15 cellular contexts compared by ENCODE assay signal in genomic region chr4:108426493-108426892, GRCh38.
DNase-seq lines count a peak whose midpoint lies in the region; ATAC-seq and TF ChIP-seq lines count a peak whose summit lies in the region.
"Had no signal": no experiment of that assay in that cellular context is flagged by ENCODE, and none has a peak within 500 bp of the region (broad histone marks: within the 10 kb centered on the region; RNA-seq: fewer than 3 reads in every experiment).

No MANE protein-coding gene starts in this region.

- DNase-seq in Daoy (ENCODE audit: low read depth) (peak; percentile 41), HFFc6 (no peak), neural progenitor cell (ENCODE audit: low spot score) (no peak), HK-2 (ENCODE audit: unreplicated experiment) (no peak), NCI-H1417 (lab: John Stamatoyannopoulos, UW) (no peak), NCI-H1048 (lab: John Stamatoyannopoulos, UW) (no peak)
- no peak for DNase-seq in activated naive CD8-positive, alpha-beta T cell treated with anti-CD3 and anti-CD28 coated beads, Interleukin-2, amount 50 U/mL, for 24 hours
- DNase-seq: adrenal gland, GOT3, NCI-H82, WERI-Rb-1 had no signal

- no peak for TF ChIP-seq CTCF in HFFc6 (IDR thresholded peaks at IDR 0.05)
- TF ChIP-seq CTCF in neural progenitor cell (IDR thresholded peaks at IDR 0.05): no peak

- no peaks in the 10 kb centered on the region for H3K36me3 ChIP-seq in neural progenitor cell
- H3K36me3 ChIP-seq: adrenal gland, suprapubic skin, WERI-Rb-1 had no signal

- no peaks in the 10 kb centered on the region for H3K27me3 Mint-ChIP-seq in HFFc6 (ENCODE audit: insufficient read depth)
- no peaks in the 10 kb centered on the region for H3K27me3 Mint-ChIP-seq in activated naive CD8-positive, alpha-beta T cell treated with anti-CD3 and anti-CD28 coated beads, Interleukin-2, amount 50 U/mL, for 24 hours
- peaks cover 2% of the 10 kb centered on the region for H3K27me3 Mint-ChIP-seq in neural progenitor cell (ENCODE audit: insufficient read depth, low read depth)

- H3F3A ChIP-seq in neural progenitor cell (ENCODE audit: low read depth): no peaks in the 10 kb centered on the region

- H3K4me2 ChIP-seq in neural progenitor cell: no peak overlapping the region

- H3K79me2 ChIP-seq in neural progenitor cell (ENCODE audit: low read depth): no peaks in the 10 kb centered on the region

- H3K27ac Mint-ChIP-seq in HFFc6 (no peak overlapping the region), neural progenitor cell (no peak overlapping the region)
- no peak overlapping the region for H3K27ac Mint-ChIP-seq in activated naive CD8-positive, alpha-beta T cell treated with anti-CD3 and anti-CD28 coated beads, Interleukin-2, amount 50 U/mL, for 24 hours
- H3K27ac Mint-ChIP-seq: CD14-positive monocyte, nephron had no signal

- no peaks in the 10 kb centered on the region for H3K27me3 ChIP-seq in neural progenitor cell
- H3K27me3 ChIP-seq: adrenal gland, suprapubic skin had no signal

- no peaks in the 10 kb centered on the region; the same call in 1 of the 2 replicates for H3K36me3 Mint-ChIP-seq in HFFc6 (ENCODE audit: low read depth)
- H3K36me3 Mint-ChIP-seq in activated naive CD8-positive, alpha-beta T cell treated with anti-CD3 and anti-CD28 coated beads, Interleukin-2, amount 50 U/mL, for 24 hours (ENCODE audit: low read depth): no peaks in the 10 kb centered on the region
- no peaks in the 10 kb centered on the region for H3K36me3 Mint-ChIP-seq in neural progenitor cell
- H3K36me3 Mint-ChIP-seq: CD14-positive monocyte had no signal

- no peaks in the 10 kb centered on the region for H4K20me1 ChIP-seq in neural progenitor cell (ENCODE audit: low read depth)

- peaks cover 4% of the 10 kb centered on the region for H3K9me3 ChIP-seq in neural progenitor cell (ENCODE audit: low read depth)
- H3K9me3 ChIP-seq: adrenal gland had no signal

- H2AFZ ChIP-seq in neural progenitor cell (replicated peaks): peak overlapping the region; percentile 46

- H3K4me3 Mint-ChIP-seq in HFFc6: peak overlapping the region; percentile 45; the same call in 1 of the 2 replicates
- no peak overlapping the region for H3K4me3 Mint-ChIP-seq in activated naive CD8-positive, alpha-beta T cell treated with anti-CD3 and anti-CD28 coated beads, Interleukin-2, amount 50 U/mL, for 24 hours
- no peak overlapping the region for H3K4me3 Mint-ChIP-seq in neural progenitor cell
- H3K4me3 Mint-ChIP-seq: CD14-positive monocyte, nephron had no signal

- H3K9ac ChIP-seq in neural progenitor cell: no peak overlapping the region

- H3K9me3 Mint-ChIP-seq in HFFc6 (peaks cover 4% of the 10 kb centered on the region; the same call in 1 of the 2 replicates), neural progenitor cell (peaks cover 12% of the 10 kb centered on the region)
- H3K9me3 Mint-ChIP-seq in activated naive CD8-positive, alpha-beta T cell treated with anti-CD3 and anti-CD28 coated beads, Interleukin-2, amount 50 U/mL, for 24 hours: peaks cover 20% of the 10 kb centered on the region

- peaks cover 10% of the 10 kb centered on the region; the same call in 1 of the 2 replicates for H3K4me1 Mint-ChIP-seq in HFFc6 (ENCODE audit: low read depth)
- peaks cover 20% of the 10 kb centered on the region for H3K4me1 Mint-ChIP-seq in activated naive CD8-positive, alpha-beta T cell treated with anti-CD3 and anti-CD28 coated beads, Interleukin-2, amount 50 U/mL, for 24 hours
- peaks cover 3% of the 10 kb centered on the region for H3K4me1 Mint-ChIP-seq in neural progenitor cell
- H3K4me1 Mint-ChIP-seq: CD14-positive monocyte, nephron had no signal

- H3K4me1 ChIP-seq in neural progenitor cell: no peaks in the 10 kb centered on the region
- H3K4me1 ChIP-seq: adrenal gland, suprapubic skin had no signal

- no peak overlapping the region for H3K27ac ChIP-seq in neural progenitor cell
- H3K27ac ChIP-seq: suprapubic skin, WERI-Rb-1 had no signal

- H3K4me3 ChIP-seq in neural progenitor cell: no peak overlapping the region
- H3K4me3 ChIP-seq: adrenal gland, GM12878, suprapubic skin had no signal

- peak; percentile 70 for ATAC-seq in activated naive CD8-positive, alpha-beta T cell treated with anti-CD3 and anti-CD28 coated beads, Interleukin-2, amount 50 U/mL, for 24 hours
- ATAC-seq: GM12878 had no signal
